ENCODE assay signal across 10 cellular contexts in genomic region chr1:243312962-243313634, GRCh38. TPM values are rescaled to one million over a fixed set of nuclear protein-coding genes. Genes with fewer than 3 reads are reported as not detected.
DNase-seq lines count a peak whose midpoint lies in the region; ATAC-seq and TF ChIP-seq lines count a peak whose summit lies in the region.
"Had no signal": no experiment of that assay in that cellular context is flagged by ENCODE, and none has a peak within 500 bp of the region (broad histone marks: within the 10 kb centered on the region; RNA-seq: fewer than 3 reads in every experiment).

No MANE protein-coding gene starts in this region.

- DNase-seq in GM13977 (ENCODE audit: low spot score) (peak; percentile 16), left kidney (ENCODE audit: low read depth, low spot score) (peak; percentile 32), islet precursor cell (no peak), natural killer cell (no peak)
- DNase-seq in activated CD4-positive, alpha-beta memory T cell treated with anti-CD3 and anti-CD28 coated beads, Interleukin-2, amount 10 ng/mL, durations not matched to agents 7 days and 5 days, result no peak
- no peak for DNase-seq in activated naive CD4-positive, alpha-beta T cell treated with Interleukin-2 at 50 U/mL for 16 hours
- DNase-seq: DND-41, immature natural killer cell had no signal

- ATAC-seq in GM21529 (IDR thresholded peaks at IDR 0.05; ENCODE audit: unreplicated experiment) (peak; percentile 29), HG03520 (IDR thresholded peaks at IDR 0.05; ENCODE audit: unreplicated experiment) (peak; percentile 29), natural killer cell (no peak)

- H3K9me3 Mint-ChIP-seq in activated CD4-positive, alpha-beta memory T cell treated with anti-CD3 and anti-CD28 coated beads, Interleukin-2, amount 10 ng/mL, durations not matched to agents 7 days and 5 days, result no peaks in the 10 kb centered on the region
- no peaks in the 10 kb centered on the region for H3K9me3 Mint-ChIP-seq in natural killer cell
- H3K9me3 Mint-ChIP-seq: immature natural killer cell had no signal

- CTCF ChIA-PET in activated CD4-positive, alpha-beta memory T cell treated with anti-CD3 and anti-CD28 coated beads, Interleukin-2, amount 10 ng/mL, durations not matched to agents 7 days and 5 days (lab: Charles Lee), result interaction anchor here (0.9 kb wide), 1 partner anchor 8 kb away, joined by 3 read pairs; no protein-coding TSS in a partner anchor

- in situ Hi-C loops in GM13977 (cut with MboI; ENCODE audit: low pct_unique_long_range_greater_than_20kb, low sequenced_read_pairs, unreplicated experiment), result loop anchor here (25.0 kb wide), 2 partner anchors 201 to 851 kb away; no protein-coding TSS in a partner anchor

- no peak overlapping the region for H3K27ac Mint-ChIP-seq in activated CD4-positive, alpha-beta memory T cell treated with anti-CD3 and anti-CD28 coated beads, Interleukin-2, amount 10 ng/mL, durations not matched to agents 7 days and 5 days
- H3K27ac Mint-ChIP-seq in natural killer cell, result no peak overlapping the region
- H3K27ac Mint-ChIP-seq: immature natural killer cell had no signal

- peaks cover 20% of the 10 kb centered on the region for H3K4me1 Mint-ChIP-seq in activated CD4-positive, alpha-beta memory T cell treated with anti-CD3 and anti-CD28 coated beads, Interleukin-2, amount 10 ng/mL, durations not matched to agents 7 days and 5 days
- no peaks in the 10 kb centered on the region for H3K4me1 Mint-ChIP-seq in natural killer cell
- H3K4me1 Mint-ChIP-seq: immature natural killer cell had no signal

- no peak overlapping the region for H3K4me3 Mint-ChIP-seq in activated CD4-positive, alpha-beta memory T cell treated with anti-CD3 and anti-CD28 coated beads, Interleukin-2, amount 10 ng/mL, durations not matched to agents 7 days and 5 days
- no peak overlapping the region for H3K4me3 Mint-ChIP-seq in natural killer cell
- H3K4me3 Mint-ChIP-seq: immature natural killer cell had no signal

- no peaks in the 10 kb centered on the region for H3K27me3 Mint-ChIP-seq in activated CD4-positive, alpha-beta memory T cell treated with anti-CD3 and anti-CD28 coated beads, Interleukin-2, amount 10 ng/mL, durations not matched to agents 7 days and 5 days
- no peaks in the 10 kb centered on the region for H3K27me3 Mint-ChIP-seq in natural killer cell (ENCODE audit: low read depth in 2 of 2)

- POLR2A ChIA-PET in activated CD4-positive, alpha-beta memory T cell treated with anti-CD3 and anti-CD28 coated beads, Interleukin-2, amount 10 ng/mL, durations not matched to agents 7 days and 5 days (lab: Charles Lee), result interaction anchor here (0.6 kb wide), 1 partner anchor 826 kb away, joined by 3 read pairs; no protein-coding TSS in a partner anchor

- TF ChIP-seq CTCF in GM13977 (IDR thresholded peaks at IDR 0.05; ENCODE audit: extremely low read depth, insufficient read depth, missing control alignments), result no peak
- no peak for TF ChIP-seq CTCF in natural killer cell (IDR thresholded peaks at IDR 0.05)

- peaks cover 19% of the 10 kb centered on the region for H3K36me3 Mint-ChIP-seq in activated CD4-positive, alpha-beta memory T cell treated with anti-CD3 and anti-CD28 coated beads, Interleukin-2, amount 10 ng/mL, durations not matched to agents 7 days and 5 days (ENCODE audit: low read depth)
- H3K36me3 Mint-ChIP-seq in natural killer cell, result no peaks in the 10 kb centered on the region

- intact Hi-C loops in natural killer cell (cut with micrococcal nuclease), result no loop called here

RNA-seq across cellular contexts. Expression of gene SDCCAG8, which starts 57.3 kb away (rescaled TPM):
- 10 to 100 TPM; 18.8 to 20.3 TPM for total RNA-seq in activated CD4-positive, alpha-beta memory T cell treated with anti-CD3 and anti-CD28 coated beads, Interleukin-2, amount 10 ng/mL, durations not matched to agents 7 days and 5 days
- 10 to 100 TPM; 17.8 to 28.3 (median 21.2) TPM for total RNA-seq in natural killer cell

RNA-seq across cellular contexts. Expression of gene CEP170, which starts 58.0 kb away (rescaled TPM):
- 10 to 100 TPM; 22.5 to 24.4 TPM for total RNA-seq in activated CD4-positive, alpha-beta memory T cell treated with anti-CD3 and anti-CD28 coated beads, Interleukin-2, amount 10 ng/mL, durations not matched to agents 7 days and 5 days
- 10 to 100 TPM; 13.5 to 22.7 (median 19.1) TPM for total RNA-seq in natural killer cell

Comparison
In these comparisons a context has a peak if more than half of its experiments do, and no peak if none do; other contexts are left out.
1. DNase-seq: peak in GM13977 (single experiment) and left kidney (single experiment); none in activated CD4-positive, alpha-beta memory T cell treated with anti-CD3 and anti-CD28 coated beads, Interleukin-2, amount 10 ng/mL, durations not matched to agents 7 days and 5 days (single experiment), activated naive CD4-positive, alpha-beta T cell treated with Interleukin-2 at 50 U/mL for 16 hours (single experiment), islet precursor cell (single experiment) and natural killer cell (single experiment).
2. ATAC-seq: peak in GM21529 (single experiment) and HG03520 (single experiment); none in natural killer cell (0 of 3).